ENCODE assay signal across 17 cellular contexts in genomic region chr18:2466978-2467377, GRCh38.
"Had no signal": no experiment of that assay in that cellular context is flagged by ENCODE, and none has a peak within 500 bp of the region (broad histone marks: within the 10 kb centered on the region; RNA-seq: fewer than 3 reads in every experiment).

No MANE protein-coding gene starts in this region.

- H3K9me3 Mint-ChIP-seq: activated naive CD4-positive, alpha-beta T cell treated with anti-CD3 and anti-CD28 coated beads, Interleukin-2, amount 50 U/mL, for 24 hours; activated T-cell treated with anti-CD3 and anti-CD28 coated beads, Interleukin-2, amount 50 U/mL, for 72 hours; naive thymus-derived CD8-positive, alpha-beta T cell; stimulated activated effector memory CD8-positive, alpha-beta T cell treated with anti-CD3 and anti-CD28 coated beads, Interleukin-12 subunit alpha, Interleukin-12 subunit beta, amount 100 ng/mL, for 72 hours had no signal

- H3K27ac ChIP-seq: ascending aorta, esophagus squamous epithelium, ovary, stomach, upper lobe of left lung had no signal

- H3K4me3 ChIP-seq: ascending aorta, esophagus squamous epithelium, ovary, smooth muscle cell, stomach, upper lobe of left lung had no signal

- H3K9me3 ChIP-seq: ascending aorta, esophagus squamous epithelium, ovary, stomach, upper lobe of left lung had no signal

- H3K4me1 ChIP-seq: ascending aorta, esophagus squamous epithelium, stomach, upper lobe of left lung had no signal

- H3K4me1 Mint-ChIP-seq: activated naive CD4-positive, alpha-beta T cell treated with anti-CD3 and anti-CD28 coated beads, Interleukin-2, amount 50 U/mL, for 24 hours; naive thymus-derived CD8-positive, alpha-beta T cell; stimulated activated effector memory CD8-positive, alpha-beta T cell treated with anti-CD3 and anti-CD28 coated beads, Interleukin-12 subunit alpha, Interleukin-12 subunit beta, amount 100 ng/mL, for 72 hours had no signal

- H3K4me3 Mint-ChIP-seq: activated naive CD4-positive, alpha-beta T cell treated with anti-CD3 and anti-CD28 coated beads, Interleukin-2, amount 50 U/mL, for 24 hours; activated T-cell treated with anti-CD3 and anti-CD28 coated beads, Interleukin-2, amount 50 U/mL, for 72 hours; naive thymus-derived CD8-positive, alpha-beta T cell; stimulated activated effector memory CD8-positive, alpha-beta T cell treated with anti-CD3 and anti-CD28 coated beads, Interleukin-12 subunit alpha, Interleukin-12 subunit beta, amount 100 ng/mL, for 72 hours had no signal

- H3K27me3 ChIP-seq: ascending aorta, esophagus squamous epithelium, ovary, stomach, upper lobe of left lung had no signal

- H3K36me3 ChIP-seq: ascending aorta, esophagus squamous epithelium, ovary, stomach, upper lobe of left lung had no signal

- H3K36me3 Mint-ChIP-seq: activated naive CD4-positive, alpha-beta T cell treated with anti-CD3 and anti-CD28 coated beads, Interleukin-2, amount 50 U/mL, for 24 hours; naive thymus-derived CD8-positive, alpha-beta T cell; stimulated activated effector memory CD8-positive, alpha-beta T cell treated with anti-CD3 and anti-CD28 coated beads, Interleukin-12 subunit alpha, Interleukin-12 subunit beta, amount 100 ng/mL, for 72 hours had no signal

- ATAC-seq: activated CD4-positive, CD25-positive, alpha-beta regulatory T cell treated with anti-CD3 and anti-CD28 coated beads, Interleukin-2, amount 50 U/mL, for 24 hours; activated T-cell treated with anti-CD3 and anti-CD28 coated beads, Interleukin-2, amount 50 U/mL, for 72 hours; naive thymus-derived CD8-positive, alpha-beta T cell; sciatic nerve; stimulated activated effector memory CD8-positive, alpha-beta T cell treated with anti-CD3 and anti-CD28 coated beads, Interleukin-12 subunit alpha, Interleukin-12 subunit beta, amount 100 ng/mL, for 72 hours had no signal

- H3K4me2 ChIP-seq: smooth muscle cell had no signal

- DNase-seq: activated CD4-positive, alpha-beta T cell treated with anti-CD3 and anti-CD28 coated beads, Interleukin-2, amount 50 U/mL, for 1 hour; activated gamma-delta T cell; activated T-cell treated with anti-CD3 and anti-CD28 coated beads, Interleukin-2, amount 50 U/mL, for 72 hours; cortex of kidney; esophagus squamous epithelium; naive thymus-derived CD8-positive, alpha-beta T cell; ovary; stimulated activated CD4-positive, alpha-beta T cell treated with anti-CD3 and anti-CD28 coated beads, Interleukin-4, amount 100 ng/mL, for 24 hours; stomach; T1000; upper lobe of left lung had no signal

- H3K27ac Mint-ChIP-seq: activated naive CD4-positive, alpha-beta T cell treated with anti-CD3 and anti-CD28 coated beads, Interleukin-2, amount 50 U/mL, for 24 hours; activated T-cell treated with anti-CD3 and anti-CD28 coated beads, Interleukin-2, amount 50 U/mL, for 72 hours; naive thymus-derived CD8-positive, alpha-beta T cell; stimulated activated effector memory CD8-positive, alpha-beta T cell treated with anti-CD3 and anti-CD28 coated beads, Interleukin-12 subunit alpha, Interleukin-12 subunit beta, amount 100 ng/mL, for 72 hours had no signal
